Comparison of ENCODE assay signal across 8 cellular contexts in the genomic region with DNA sequence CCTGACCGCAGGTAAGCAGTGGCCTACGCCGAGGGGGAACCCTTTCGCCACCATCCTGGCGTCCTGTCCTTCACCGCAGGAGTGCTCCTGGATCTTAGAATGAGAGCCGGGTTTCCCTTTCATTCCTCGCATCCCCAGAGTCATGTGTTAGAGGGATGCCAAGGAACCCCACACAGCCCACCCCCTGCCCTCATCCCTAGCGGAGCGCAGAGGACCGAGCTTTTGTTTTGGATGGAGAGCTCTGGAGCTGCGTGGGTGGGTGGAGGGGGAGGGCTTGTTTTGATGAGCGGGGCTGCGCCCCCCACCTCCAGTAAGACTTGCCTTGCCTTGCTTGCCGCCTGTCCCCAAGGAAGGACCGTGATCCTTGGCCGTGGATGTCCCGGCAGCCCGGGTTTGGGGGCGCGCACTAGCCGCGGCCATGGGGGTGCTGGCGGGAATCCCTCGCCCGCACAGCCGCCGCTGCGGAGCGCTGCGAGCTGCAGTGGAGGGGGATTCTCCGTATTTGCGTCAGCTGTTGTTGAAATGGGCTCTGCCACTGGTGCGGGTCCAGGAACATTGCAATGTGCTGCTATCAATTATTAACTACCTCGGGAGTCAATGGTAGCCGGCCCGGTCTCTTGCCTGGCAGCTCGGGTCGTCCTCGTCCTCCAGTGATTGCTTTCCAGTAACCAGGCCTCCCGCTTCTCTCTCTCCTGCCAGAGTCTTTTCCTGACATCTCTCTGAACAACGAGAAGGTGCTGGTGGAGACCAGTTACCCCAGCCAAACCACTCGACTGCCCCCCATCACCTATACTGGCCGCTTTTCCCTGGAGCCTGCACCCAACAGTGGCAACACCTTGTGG. TPM values are rescaled to one million over a fixed set of nuclear protein-coding genes. Genes with fewer than 3 reads are reported as not detected.
DNase-seq lines count a peak whose midpoint lies in the region; ATAC-seq lines count a peak whose summit lies in the region.

No MANE protein-coding gene starts in this region.

- peaks cover 28% of the 10 kb centered on the region for H3K4me1 Mint-ChIP-seq in activated T-helper 2 cell treated with anti-CD3 and anti-CD28 coated beads, Interferon-gamma antibody, Interleukin-2, Interleukin-4, amounts not matched to agents 10 μg/mL and 5 μg/mL and 100 μg/mL, durations not matched to agents 14 hours and 24 hours and 36 hours (ENCODE audit: low read depth)

- no peaks in the 10 kb centered on the region for H3K27me3 Mint-ChIP-seq in activated T-helper 2 cell treated with anti-CD3 and anti-CD28 coated beads, Interferon-gamma antibody, Interleukin-2, Interleukin-4, amounts not matched to agents 10 μg/mL and 5 μg/mL and 100 μg/mL, durations not matched to agents 14 hours and 24 hours and 36 hours (ENCODE audit: low read depth)

- peaks cover 17% of the 10 kb centered on the region; the same call in 1 of the 2 replicates for H3K36me3 ChIP-seq in ACC112 (ENCODE audit: insufficient read depth, low read length)
- peaks cover 21% of the 10 kb centered on the region; the same call in 1 of the 2 replicates for H3K36me3 ChIP-seq in iPS-20b (ENCODE audit: insufficient read depth, low read depth, low read length)

- no peak for ATAC-seq in GM21447 (IDR thresholded peaks at IDR 0.05; ENCODE audit: unreplicated experiment)

- H3K9ac ChIP-seq in iPS-20b (ENCODE audit: low read depth, low read length): peak overlapping the region; percentile 70; the same call in 1 of the 2 replicates

- H3K4me3 ChIP-seq in ACC112 (ENCODE audit: low read depth, low read length) (peak overlapping the region; percentile 90), iPS-20b (ENCODE audit: low read length) (peak overlapping the region; percentile 91)

- H3K79me2 ChIP-seq in ACC112 (ENCODE audit: control insufficient read depth, insufficient read depth, low read length, unreplicated experiment): peaks cover 16% of the 10 kb centered on the region

- DNase-seq in HT-29 (ENCODE audit: low spot score): peak; percentile 50
- no peak for DNase-seq in activated T-helper 2 cell treated with anti-CD3 and anti-CD28 coated beads, Interferon-gamma antibody, Interleukin-2, Interleukin-4, amounts not matched to agents 10 μg/mL and 5 μg/mL and 100 μg/mL, durations not matched to agents 14 hours and 24 hours and 36 hours (ENCODE audit: low spot score)
- DNase-seq in stimulated activated CD8-positive, alpha-beta memory T cell treated with anti-CD3 and anti-CD28 coated beads, Interleukin-12 subunit alpha, Interleukin-12 subunit beta, amount 100 ng/mL, for 4 hours (ENCODE audit: low read depth): peak; percentile 22
- DNase-seq in COR-L47 (lab: John Stamatoyannopoulos, UW): no peak
- no peak for DNase-seq in NCI-H2171 (lab: John Stamatoyannopoulos, UW)

- intact Hi-C loops in activated T-helper 2 cell treated with anti-CD3 and anti-CD28 coated beads, Interferon-gamma antibody, Interleukin-2, Interleukin-4, amounts not matched to agents 10 μg/mL and 5 μg/mL and 100 μg/mL, durations not matched to agents 14 hours and 24 hours and 36 hours (cut with micrococcal nuclease): loop anchor here (5.0 to 10.0 kb wide), 2 partner anchors 129 to 809 kb away; partner anchors contain the start of gene FAM53C

- H3K4me3 Mint-ChIP-seq in activated T-helper 2 cell treated with anti-CD3 and anti-CD28 coated beads, Interferon-gamma antibody, Interleukin-2, Interleukin-4, amounts not matched to agents 10 μg/mL and 5 μg/mL and 100 μg/mL, durations not matched to agents 14 hours and 24 hours and 36 hours (ENCODE audit: low read depth): peak overlapping the region; percentile 85

- H3K9me3 Mint-ChIP-seq in activated T-helper 2 cell treated with anti-CD3 and anti-CD28 coated beads, Interferon-gamma antibody, Interleukin-2, Interleukin-4, amounts not matched to agents 10 μg/mL and 5 μg/mL and 100 μg/mL, durations not matched to agents 14 hours and 24 hours and 36 hours: no peaks in the 10 kb centered on the region

- H3K9me3 ChIP-seq in iPS-20b (ENCODE audit: insufficient read depth, low read depth, low read length): no peaks in the 10 kb centered on the region

- H3K27ac ChIP-seq in ACC112 (ENCODE audit: low read depth, low read length) (no peak overlapping the region), iPS-20b (ENCODE audit: low read length) (no peak overlapping the region)

- H3K27ac Mint-ChIP-seq in activated T-helper 2 cell treated with anti-CD3 and anti-CD28 coated beads, Interferon-gamma antibody, Interleukin-2, Interleukin-4, amounts not matched to agents 10 μg/mL and 5 μg/mL and 100 μg/mL, durations not matched to agents 14 hours and 24 hours and 36 hours: no peak overlapping the region

- no peaks in the 10 kb centered on the region for H3K27me3 ChIP-seq in ACC112 (ENCODE audit: insufficient read depth, low read length)
- H3K27me3 ChIP-seq in iPS-20b (ENCODE audit: insufficient read depth, low read length): peaks cover 27% of the 10 kb centered on the region

- no peak overlapping the region for H2AFZ ChIP-seq in ACC112 (ENCODE audit: low read length, unreplicated experiment)

- H3K36me3 Mint-ChIP-seq in activated T-helper 2 cell treated with anti-CD3 and anti-CD28 coated beads, Interferon-gamma antibody, Interleukin-2, Interleukin-4, amounts not matched to agents 10 μg/mL and 5 μg/mL and 100 μg/mL, durations not matched to agents 14 hours and 24 hours and 36 hours (ENCODE audit: low read depth): peaks cover 34% of the 10 kb centered on the region

- H3K4me1 ChIP-seq in ACC112 (ENCODE audit: control insufficient read depth, insufficient read depth, low read length, unreplicated experiment) (peaks cover 9% of the 10 kb centered on the region), iPS-20b (ENCODE audit: insufficient read depth, low read length) (no peaks in the 10 kb centered on the region)

RNA-seq across cellular contexts. Expression of gene EGR1, which starts 1.0 kb away (rescaled TPM):
- 20.1 and 27.8 TPM in 2 replicates for total RNA-seq in HT-29 (2014; rRNA removed; shearing (Covaris generic))
- total RNA-seq in activated T-helper 2 cell treated with anti-CD3 and anti-CD28 coated beads, Interferon-gamma antibody, Interleukin-2, Interleukin-4, amounts not matched to agents 10 μg/mL and 5 μg/mL and 100 μg/mL, durations not matched to agents 14 hours and 24 hours and 36 hours: 41.9 and 43.0 TPM in 2 replicates

RNA-seq across cellular contexts. Expression of gene REEP2, which starts 27.4 kb away (rescaled TPM):
- total RNA-seq in HT-29 (2014; rRNA removed; shearing (Covaris generic)): 0.03 and 0.05 TPM in 2 replicates
- 9.7 and 11.1 TPM in 2 replicates for total RNA-seq in activated T-helper 2 cell treated with anti-CD3 and anti-CD28 coated beads, Interferon-gamma antibody, Interleukin-2, Interleukin-4, amounts not matched to agents 10 μg/mL and 5 μg/mL and 100 μg/mL, durations not matched to agents 14 hours and 24 hours and 36 hours

Comparison
In these comparisons a context has a peak if more than half of its experiments do, and no peak if none do; other contexts are left out.
1. DNase-seq: peak in HT-29 (single experiment) and stimulated activated CD8-positive, alpha-beta memory T cell treated with anti-CD3 and anti-CD28 coated beads, Interleukin-12 subunit alpha, Interleukin-12 subunit beta, amount 100 ng/mL, for 4 hours (single experiment); none in activated T-helper 2 cell treated with anti-CD3 and anti-CD28 coated beads, Interferon-gamma antibody, Interleukin-2, Interleukin-4, amounts not matched to agents 10 μg/mL and 5 μg/mL and 100 μg/mL, durations not matched to agents 14 hours and 24 hours and 36 hours (single experiment), COR-L47 (single experiment) and NCI-H2171 (single experiment).
2. RNA of gene REEP2, which starts 27.4 kb away (total RNA-seq): 9.7 to 11.1 TPM in activated T-helper 2 cell treated with anti-CD3 and anti-CD28 coated beads, Interferon-gamma antibody, Interleukin-2, Interleukin-4, amounts not matched to agents 10 μg/mL and 5 μg/mL and 100 μg/mL, durations not matched to agents 14 hours and 24 hours and 36 hours; 0.03 to 0.05 TPM in HT-29; every median in the first group is over 10 times any median in the second.